Comparison of ENCODE assay signal across 8 cellular contexts in the genomic region with DNA sequence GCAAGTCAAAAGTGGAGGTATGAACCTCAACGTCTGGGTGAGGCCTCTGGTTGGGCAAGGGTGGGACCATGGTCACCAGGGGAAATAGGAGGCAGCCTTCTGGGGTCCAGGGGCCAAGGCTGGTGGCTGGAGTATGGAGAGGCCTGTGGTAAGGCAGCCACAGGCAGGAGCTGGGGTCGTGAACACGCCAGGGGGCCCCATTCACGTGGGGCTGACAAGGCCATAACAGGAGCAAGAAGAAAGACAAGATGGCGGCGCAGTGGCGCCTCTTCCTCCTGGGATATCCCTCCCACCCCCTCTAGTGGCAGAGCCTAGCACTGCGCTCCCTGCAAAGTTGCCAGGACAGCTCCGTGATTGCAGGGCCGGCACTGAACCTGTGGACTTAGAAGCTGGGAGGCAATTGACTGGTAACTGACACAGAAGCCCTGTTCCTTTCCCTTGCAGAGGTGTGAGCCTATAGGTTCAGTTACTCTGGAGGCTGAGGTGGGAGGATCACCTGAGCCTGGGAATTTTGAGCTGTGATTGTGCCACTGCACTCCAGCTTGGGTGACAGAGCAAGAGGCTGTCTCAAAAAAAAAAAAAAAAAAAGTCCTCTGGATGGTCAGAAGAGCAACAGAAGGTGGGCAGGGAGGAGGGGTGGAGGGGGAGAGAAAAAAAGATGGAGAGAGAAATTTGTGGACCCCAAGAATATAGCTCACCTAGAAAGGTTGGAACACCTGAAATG. TPM values are rescaled to one million over a fixed set of nuclear protein-coding genes. Genes with fewer than 3 reads are reported as not detected.
DNase-seq lines count a peak whose midpoint lies in the region; ATAC-seq, FAIRE-seq and TF ChIP-seq lines count a peak whose summit lies in the region.

No MANE protein-coding gene starts in this region.

- intact Hi-C loops in ascending aorta (cut with DNase I) = no loop called here

- ATAC-seq in GM19351 (IDR thresholded peaks at IDR 0.05; ENCODE audit: unreplicated experiment) (no peak), HG02973 (IDR thresholded peaks at IDR 0.05; ENCODE audit: unreplicated experiment) (no peak)

- H3K4me3 ChIP-seq in ascending aorta = no peak overlapping the region
- no peak overlapping the region for H3K4me3 ChIP-seq in small intestine (ENCODE audit: low read depth in 1 of 2, low read length in 2 of 2)

- no peak for FAIRE-seq in small intestine (lab: Jason Lieb, UNC)

- H3K27me3 ChIP-seq in ascending aorta (no peaks in the 10 kb centered on the region), small intestine (ENCODE audit: control insufficient read depth in 2 of 2, insufficient read depth in 2 of 2, low read length in 2 of 2) (no peaks in the 10 kb centered on the region)

- H3K36me3 ChIP-seq in ascending aorta = no peaks in the 10 kb centered on the region
- no peaks in the 10 kb centered on the region for H3K36me3 ChIP-seq in small intestine (ENCODE audit: control insufficient read depth in 2 of 2, insufficient read depth in 2 of 2, low read length in 2 of 2)

- H3K27ac ChIP-seq in ascending aorta = no peak overlapping the region
- H3K27ac ChIP-seq in small intestine (ENCODE audit: low read depth in 1 of 2, low read length in 1 of 2) = no peak overlapping the region

- WGBS in small intestine, 3 donors = 38 to 56% (median 48%) methylated on average over 10 of the region's 10 CpGs

- no peaks in the 10 kb centered on the region for H3K4me1 ChIP-seq in ascending aorta
- H3K4me1 ChIP-seq in small intestine (ENCODE audit: control insufficient read depth in 2 of 2, insufficient read depth in 1 of 2, low read depth in 1 of 2, low read length in 1 of 2) = no peaks in the 10 kb centered on the region

- peak; percentile 28 for DNase-seq in MV-4-11 (lab: John Stamatoyannopoulos, UW)
- peak; percentile 19 for DNase-seq in T-helper 22 cell (ENCODE audit: low read depth)
- peak in 1 of 2 donors; percentile 64 for DNase-seq in ascending aorta (ENCODE audit: low spot score in 2 of 2)
- peak; percentile 72 for DNase-seq in hepatic stellate cell (ENCODE audit: low spot score)
- DNase-seq in small intestine = peak; percentile 61

- TF ChIP-seq CTCF in GM12873 (IDR thresholded peaks at IDR 0.05; ENCODE audit: insufficient read depth, low read depth, low read length, missing control alignments) (peak; percentile 99), ascending aorta (IDR thresholded peaks at IDR 0.05) (peak; percentile 6 to 58 (median 48))

- peaks cover 0 to 7% of the 10 kb centered on the region in 2 donors for H3K9me3 ChIP-seq in ascending aorta
- no peaks in the 10 kb centered on the region for H3K9me3 ChIP-seq in small intestine (ENCODE audit: control insufficient read depth, low read depth)

RNA-seq across cellular contexts. Expression of gene EDDM13, which starts 19.7 kb away (rescaled TPM):
- total RNA-seq in ascending aorta = not detected
- polyA plus RNA-seq in small intestine = 1 to 10 TPM in 1 of 3 donors, not detected in 2; 1.7 TPM

RNA-seq across cellular contexts. Expression of gene ZSCAN5C, which starts 50.8 kb away (rescaled TPM):
- total RNA-seq in ascending aorta = not detected
- polyA plus RNA-seq in small intestine = not detected

RNA-seq across cellular contexts. Expression of gene ZSCAN5B, which starts 55.3 kb away (rescaled TPM):
- total RNA-seq in ascending aorta = not detected
- not detected for polyA plus RNA-seq in small intestine
